8 cellular contexts compared by ENCODE assay signal in the genomic region with DNA sequence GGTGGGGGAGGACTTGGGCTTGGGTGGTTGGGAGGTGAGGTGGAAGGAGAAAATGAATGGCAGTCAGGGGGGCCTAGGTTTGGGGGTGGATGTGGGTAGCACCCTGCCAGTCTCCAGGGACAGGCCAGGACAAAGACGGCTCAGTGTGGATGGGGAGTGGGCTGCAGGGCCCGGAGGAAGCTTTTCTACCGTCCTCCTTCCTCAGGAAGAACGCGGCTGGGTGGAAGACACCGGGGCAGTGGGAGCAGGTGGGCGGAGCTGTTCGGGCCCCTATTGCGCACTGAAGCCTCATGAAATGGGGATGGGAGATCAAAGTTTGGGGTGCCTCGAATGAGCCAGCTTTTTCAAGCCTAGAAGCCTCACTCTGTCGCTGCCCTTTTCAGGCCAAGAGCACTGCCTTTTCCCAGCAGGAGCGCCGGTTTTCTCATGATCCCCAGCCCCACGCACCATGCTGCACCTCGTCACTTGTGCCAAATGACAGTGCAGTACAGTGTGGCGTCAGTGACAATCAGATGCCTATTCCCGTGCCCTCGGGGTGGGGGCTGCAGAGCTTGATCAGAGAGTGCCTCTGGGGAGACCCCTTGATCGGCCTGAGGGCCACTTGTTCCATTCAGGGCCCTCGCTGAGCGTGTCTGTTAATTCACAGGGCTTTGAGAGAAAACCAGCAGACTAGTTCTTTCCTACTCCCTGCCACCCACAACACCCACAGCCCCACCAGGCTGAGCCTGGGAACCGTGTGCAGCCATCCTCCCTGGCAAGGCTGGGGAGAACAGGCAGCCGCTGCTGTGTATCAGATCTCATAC. TPM values are rescaled to one million over a fixed set of nuclear protein-coding genes. Genes with fewer than 3 reads are reported as not detected.
A peak's percentile ranks its signal among the peaks of the same experiment; 100 is the strongest.
DNase-seq lines count a peak whose midpoint lies in the region; ATAC-seq and TF ChIP-seq lines count a peak whose summit lies in the region.

No MANE protein-coding gene starts in this region.

- TF ChIP-seq CTCF in Caco-2 (IDR thresholded peaks at IDR 0.05; ENCODE audit: insufficient read depth in 1 of 2, low read depth in 1 of 2, low read length in 1 of 2, severe bottlenecking in 1 of 2, unreplicated experiment in 1 of 2) (no peak), RWPE1 (conservative IDR thresholded peaks at IDR 0.05; ENCODE audit: low read depth) (no peak), mucosa of descending colon (IDR thresholded peaks at IDR 0.05) (no peak)

- H3K27ac ChIP-seq in RWPE1 (peak overlapping the region; percentile 97), cingulate gyrus (ENCODE audit: low read depth, low read length) (peak overlapping the region; percentile 100), stomach smooth muscle (ENCODE audit: low read length) (peak overlapping the region; percentile 88)

- peak; percentile 3 for ATAC-seq in mucosa of descending colon

- H3K27me3 Mint-ChIP-seq in Caco-2 (ENCODE audit: insufficient read depth, unreplicated experiment), result no peaks in the 10 kb centered on the region

- TSS peak; percentile 29 for BruUV-seq in Caco-2 (replicated peaks; lab: Mats Ljungman, UMichigan)

- POLR2A ChIA-PET in Caco-2 (lab: Charles Lee) (interaction anchor here (0.8 to 1.3 kb wide), 3 partner anchors 12 to 111 kb away, joined by 3 to 4 read pairs (median 4); no protein-coding TSS in a partner anchor), RWPE1 (lab: Yijun Ruan, JAX; ENCODE audit: low non-redundant PET) (no interaction called here)

- H3K4me3 Mint-ChIP-seq in Caco-2 (ENCODE audit: unreplicated experiment), result peak overlapping the region; percentile 94

- H3K27me3 ChIP-seq in Caco-2 (replicated peaks; ENCODE audit: control insufficient read depth, insufficient read depth, low read length), result no peaks in the 10 kb centered on the region; the same call in 1 of the 2 replicates
- H3K27me3 ChIP-seq in stomach smooth muscle (ENCODE audit: control insufficient read depth in 1 of 2, insufficient read depth in 2 of 2, low read length in 2 of 2), result no peaks in the 10 kb centered on the region

- peak overlapping the region; percentile 100 for H3K27ac Mint-ChIP-seq in Caco-2 (ENCODE audit: unreplicated experiment)

- H3K4me3 ChIP-seq in Caco-2 (ENCODE audit: low read depth, low read length), result peak overlapping the region; percentile 98
- no peak overlapping the region for H3K4me3 ChIP-seq in mucosa of descending colon
- peak overlapping the region; percentile 89 to 93 for H3K4me3 ChIP-seq in stomach smooth muscle (ENCODE audit: low read length in 2 of 2)

- intact Hi-C loops in Caco-2 (cut with micrococcal nuclease; ENCODE audit: unreplicated experiment), result loop anchor here (1.0 kb wide), 2 partner anchors 12 to 32 kb away; no protein-coding TSS in a partner anchor
- intact Hi-C loops in mucosa of descending colon (cut with DNase I, micrococcal nuclease), result no loop called here

- no peaks in the 10 kb centered on the region for H3K4me1 Mint-ChIP-seq in Caco-2 (ENCODE audit: low read depth, unreplicated experiment)

- peak in 1 of 2 experiments; percentile 36 for DNase-seq in Caco-2
- no peak for DNase-seq in RWPE1 (ENCODE audit: low spot score)
- peak in 2 of 3 donors; percentile 59 to 63 for DNase-seq in mucosa of descending colon
- no peak for DNase-seq in COLO829 (ENCODE audit: low spot score)
- DNase-seq in NCI-H2107 treated with DMSO at 0.1 percent for 48 hours (lab: John Stamatoyannopoulos, UW; ENCODE audit: unreplicated experiment), result no peak
- DNase-seq in NCI-H2171 (lab: John Stamatoyannopoulos, UW), result no peak

- H3K9ac ChIP-seq in stomach smooth muscle (ENCODE audit: low read length in 2 of 2), result peak overlapping the region; percentile 75 to 96

- CTCF ChIA-PET in Caco-2 (lab: Charles Lee), result interaction anchor here (0.9 to 6.2 kb wide), 8 partner anchors 9 to 67 kb away, joined by 3 to 42 read pairs (median 8); a partner anchor contains a TSS
- CTCF ChIA-PET in RWPE1 (lab: Yijun Ruan, JAX), result interaction anchor here (0.6 to 1.6 kb wide), 3 partner anchors 12 to 82 kb away, joined by 3 to 8 read pairs (median 4); no protein-coding TSS in a partner anchor

- peaks cover 10% of the 10 kb centered on the region for H3K36me3 ChIP-seq in Caco-2 (ENCODE audit: control insufficient read depth, insufficient read depth, low read length)
- H3K36me3 ChIP-seq in mucosa of descending colon (ENCODE audit: low read depth), result peaks cover 3% of the 10 kb centered on the region
- peaks cover 8 to 18% of the 10 kb centered on the region in 2 donors for H3K36me3 ChIP-seq in stomach smooth muscle (ENCODE audit: control insufficient read depth in 2 of 2, insufficient read depth in 2 of 2, low read length in 2 of 2)

- H3K4me1 ChIP-seq in Caco-2 (peaks cover 14% of the 10 kb centered on the region), mucosa of descending colon (ENCODE audit: low read depth) (peaks cover 18% of the 10 kb centered on the region), stomach smooth muscle (ENCODE audit: control insufficient read depth, insufficient read depth, low read length) (peaks cover 54% of the 10 kb centered on the region)

- peaks cover 52% of the 10 kb centered on the region for H3K36me3 Mint-ChIP-seq in Caco-2 (ENCODE audit: insufficient read depth, unreplicated experiment)

- H3K9me3 Mint-ChIP-seq in Caco-2 (ENCODE audit: unreplicated experiment), result no peaks in the 10 kb centered on the region

- H3K9me3 ChIP-seq in Caco-2, result no peaks in the 10 kb centered on the region
- peaks cover 9% of the 10 kb centered on the region for H3K9me3 ChIP-seq in mucosa of descending colon
- H3K9me3 ChIP-seq in stomach smooth muscle (ENCODE audit: control insufficient read depth in 2 of 2, low read length in 2 of 2), result no peaks in the 10 kb centered on the region

RNA-seq across cellular contexts. Expression of a gene that starts 1.5 kb away (rescaled TPM):
- total RNA-seq in Caco-2 (2022), result 465 and 484 TPM in 2 replicates
- 100 to 1,000 TPM; 241 to 325 (median 252) TPM for total RNA-seq in mucosa of descending colon

RNA-seq across cellular contexts. Expression of a gene that starts 22.3 kb away (rescaled TPM):
- total RNA-seq in Caco-2 (2022), result not detected in 2 replicates
- 1 to 10 TPM in 2 of 3 donors, under 1 TPM in 1; 0.49 to 2.4 (median 2.1) TPM for total RNA-seq in mucosa of descending colon

RNA-seq across cellular contexts. Expression of a gene that starts 33.4 kb away (rescaled TPM):
- total RNA-seq in Caco-2 (2022) (not detected in 2 replicates), mucosa of descending colon (1 to 10 TPM in 1 of 3 donors, not detected in 2; 2.3 TPM)

RNA-seq across cellular contexts. Expression of a gene that starts 58.4 kb away (rescaled TPM):
- total RNA-seq in Caco-2 (2022) (0.39 and 0.75 TPM in 2 replicates), mucosa of descending colon (10 to 100 TPM in 1 of 3 donors, 1 to 10 TPM in 2; 1.9 to 60.9 (median 3.4) TPM)

Comparison
In these comparisons a context has a peak if more than half of its experiments do, and no peak if none do; other contexts are left out.
1. DNase-seq: peak in mucosa of descending colon (2 of 3); none in RWPE1 (single experiment), COLO829 (single experiment), NCI-H2107 treated with DMSO at 0.1 percent for 48 hours (single experiment) and NCI-H2171 (single experiment).
2. Peak in every context shown above with its lines, with median percentiles within 50 percentile points of each other: H3K27ac ChIP-seq.